In the genomic region with DNA sequence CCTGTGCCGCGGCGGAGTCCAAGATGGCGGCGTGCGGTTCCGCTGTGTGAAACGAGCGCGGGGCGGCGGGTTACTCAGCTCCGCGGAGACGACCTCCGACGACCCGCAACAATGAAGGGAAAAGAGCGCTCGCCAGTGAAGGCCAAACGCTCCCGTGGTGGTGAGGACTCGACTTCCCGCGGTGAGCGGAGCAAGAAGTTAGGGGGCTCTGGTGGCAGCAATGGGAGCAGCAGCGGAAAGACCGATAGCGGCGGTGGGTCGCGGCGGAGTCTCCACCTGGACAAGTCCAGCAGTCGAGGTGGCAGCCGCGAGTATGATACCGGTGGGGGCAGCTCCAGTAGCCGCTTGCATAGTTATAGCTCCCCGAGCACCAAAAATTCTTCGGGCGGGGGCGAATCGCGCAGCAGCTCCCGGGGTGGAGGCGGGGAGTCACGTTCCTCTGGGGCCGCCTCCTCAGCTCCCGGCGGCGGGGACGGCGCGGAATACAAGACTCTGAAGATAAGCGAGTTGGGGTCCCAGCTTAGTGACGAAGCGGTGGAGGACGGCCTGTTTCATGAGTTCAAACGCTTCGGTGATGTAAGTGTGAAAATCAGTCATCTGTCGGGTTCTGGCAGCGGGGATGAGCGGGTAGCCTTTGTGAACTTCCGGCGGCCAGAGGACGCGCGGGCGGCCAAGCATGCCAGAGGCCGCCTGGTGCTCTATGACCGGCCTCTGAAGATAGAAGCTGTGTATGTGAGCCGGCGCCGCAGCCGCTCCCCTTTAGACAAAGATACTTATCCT, we compare ENCODE assay signal across 8 cellular contexts.
DNase-seq lines count a peak whose midpoint lies in the region; ATAC-seq and TF ChIP-seq lines count a peak whose summit lies in the region.

No MANE protein-coding gene starts in this region.

- H3K4me3 Mint-ChIP-seq in T-helper 2 cell treated with Interferon-gamma antibody and Interleukin-4, amounts not matched to agents 5 μg/mL and 100 μg/mL, for 36 hours = no peak overlapping the region

- H3K4me1 Mint-ChIP-seq in T-helper 2 cell treated with Interferon-gamma antibody and Interleukin-4, amounts not matched to agents 5 μg/mL and 100 μg/mL, for 36 hours (ENCODE audit: low read depth) = peaks cover 61% of the 10 kb centered on the region

- H3K36me3 Mint-ChIP-seq in T-helper 2 cell treated with Interferon-gamma antibody and Interleukin-4, amounts not matched to agents 5 μg/mL and 100 μg/mL, for 36 hours (ENCODE audit: low read depth) = peaks cover 47% of the 10 kb centered on the region

- TF ChIP-seq CTCF in GM12872 (IDR thresholded peaks at IDR 0.05; ENCODE audit: insufficient read depth, low read depth, low read length) (peak; percentile 52; the same call in 2 of the 3 replicates), cardiac fibroblast (IDR thresholded peaks at IDR 0.05; ENCODE audit: low read depth, low read length) (peak; percentile 62)

- peak overlapping the region; percentile 93 to 99 for H3K4me3 ChIP-seq in cardiac fibroblast (replicated peaks in 1 of 2; ENCODE audit: low read depth in 2 of 2, low read length in 2 of 2)

- H3K9me3 Mint-ChIP-seq in T-helper 2 cell treated with Interferon-gamma antibody and Interleukin-4, amounts not matched to agents 5 μg/mL and 100 μg/mL, for 36 hours = no peaks in the 10 kb centered on the region

- DNase-seq in HS-5 (ENCODE audit: low read depth) = peak; percentile 8
- peak; percentile 60 for DNase-seq in T-helper 2 cell treated with Interferon-gamma antibody and Interleukin-4, amounts not matched to agents 5 μg/mL and 100 μg/mL, for 36 hours (ENCODE audit: low spot score)
- peak; percentile 54 to 66 for DNase-seq in cardiac fibroblast (ENCODE audit: low read depth in 2 of 2)
- DNase-seq in left kidney (ENCODE audit: low read depth, low spot score) = peak; percentile 85
- peak in 2 of 3 donors; percentile 20 to 43 for DNase-seq in stimulated activated CD4-positive, alpha-beta T cell treated with anti-CD3 and anti-CD28 coated beads, TNF-alpha, amount 100 ng/mL, for 1 hour (ENCODE audit: low read depth in 3 of 3, low spot score in 1 of 3)

- H3K27me3 Mint-ChIP-seq in T-helper 2 cell treated with Interferon-gamma antibody and Interleukin-4, amounts not matched to agents 5 μg/mL and 100 μg/mL, for 36 hours (ENCODE audit: low read depth) = no peaks in the 10 kb centered on the region

- no peak overlapping the region for H3K27ac Mint-ChIP-seq in T-helper 2 cell treated with Interferon-gamma antibody and Interleukin-4, amounts not matched to agents 5 μg/mL and 100 μg/mL, for 36 hours

- ATAC-seq in GM21619 (IDR thresholded peaks at IDR 0.05; ENCODE audit: unreplicated experiment) (no peak), GM18520 (IDR thresholded peaks at IDR 0.05; ENCODE audit: unreplicated experiment) (no peak)

Comparison
In these comparisons a context has a peak if more than half of its experiments do, and no peak if none do; other contexts are left out.
1. DNase-seq: peak in every context shown above with its lines; median percentile 85 in left kidney; 60 in T-helper 2 cell treated with Interferon-gamma antibody and Interleukin-4, amounts not matched to agents 5 μg/mL and 100 μg/mL, for 36 hours; 60 in cardiac fibroblast; 32 in stimulated activated CD4-positive, alpha-beta T cell treated with anti-CD3 and anti-CD28 coated beads, TNF-alpha, amount 100 ng/mL, for 1 hour; 8 in HS-5.